Comparison of ENCODE assay signal across 8 cellular contexts in genomic region chr9:755454-756381, GRCh38.
A peak's percentile ranks its signal among the peaks of the same experiment; 100 is the strongest.
DNase-seq lines count a peak whose midpoint lies in the region; ATAC-seq and TF ChIP-seq lines count a peak whose summit lies in the region.

No MANE protein-coding gene starts in this region.

- no peaks in the 10 kb centered on the region for H3K27me3 ChIP-seq in lower lobe of right lung (ENCODE audit: low read depth)

- peaks cover 36% of the 10 kb centered on the region for H3K4me1 ChIP-seq in lower lobe of right lung

- no peak overlapping the region for H3K27ac ChIP-seq in lower lobe of right lung

- no peaks in the 10 kb centered on the region for H3K36me3 ChIP-seq in lower lobe of right lung

- H3K9me3 ChIP-seq in lower lobe of right lung = no peaks in the 10 kb centered on the region

- no peaks in the 10 kb centered on the region for H3K9me3 Mint-ChIP-seq in activated T-helper 17 cell treated with anti-CD3 and anti-CD28 coated beads, Interleukin-2, amount 50 U/mL, for 72 hours

- no peak overlapping the region for H3K4me3 Mint-ChIP-seq in activated T-helper 17 cell treated with anti-CD3 and anti-CD28 coated beads, Interleukin-2, amount 50 U/mL, for 72 hours

- peak; percentile 71 for ATAC-seq in activated T-helper 17 cell treated with anti-CD3 and anti-CD28 coated beads, Interleukin-2, amount 50 U/mL, for 72 hours (replicated peaks)
- peak; percentile 5 to 32 for ATAC-seq in lower lobe of right lung

- no peaks in the 10 kb centered on the region for H3K4me1 Mint-ChIP-seq in activated T-helper 17 cell treated with anti-CD3 and anti-CD28 coated beads, Interleukin-2, amount 50 U/mL, for 72 hours

- peak overlapping the region; percentile 25 for H3K27ac Mint-ChIP-seq in activated T-helper 17 cell treated with anti-CD3 and anti-CD28 coated beads, Interleukin-2, amount 50 U/mL, for 72 hours

- intact Hi-C loops in lower lobe of right lung (cut with DNase I) = no loop called here
- intact Hi-C loops in head of caudate nucleus (cut with DNase I) = loop anchor here (2.0 to 10.0 kb wide), 2 partner anchors 71 to 141 kb away; no protein-coding TSS in a partner anchor

- peaks cover 9% of the 10 kb centered on the region for H3K27me3 Mint-ChIP-seq in activated T-helper 17 cell treated with anti-CD3 and anti-CD28 coated beads, Interleukin-2, amount 50 U/mL, for 72 hours

- no peak overlapping the region for H3K4me3 ChIP-seq in lower lobe of right lung

- no peaks in the 10 kb centered on the region for H3K36me3 Mint-ChIP-seq in activated T-helper 17 cell treated with anti-CD3 and anti-CD28 coated beads, Interleukin-2, amount 50 U/mL, for 72 hours (ENCODE audit: low read depth)

- DNase-seq in EH (ENCODE audit: low read depth) (peak; percentile 98), HS-5 (ENCODE audit: low read depth) (peak; percentile 91), lower lobe of right lung (no peak), NCI-H1105 (lab: John Stamatoyannopoulos, UW) (no peak), DMS 273 treated with DMSO at 0.1 percent for 48 hours (lab: John Stamatoyannopoulos, UW) (no peak), head of caudate nucleus (no peak)
- DNase-seq in activated CD4-positive, CD25-positive, alpha-beta regulatory T cell (lab: John Stamatoyannopoulos, UW) = no peak

- no peak for TF ChIP-seq CTCF in lower lobe of right lung (IDR thresholded peaks at IDR 0.05)

Comparison
In these comparisons a context has a peak if more than half of its experiments do, and no peak if none do; other contexts are left out.
1. DNase-seq: peak in EH (single experiment) and HS-5 (single experiment); none in lower lobe of right lung (single experiment), NCI-H1105 (single experiment), activated CD4-positive, CD25-positive, alpha-beta regulatory T cell (0 of 4), DMS 273 treated with DMSO at 0.1 percent for 48 hours (single experiment) and head of caudate nucleus (0 of 42).